20 cellular contexts compared by ENCODE assay signal in genomic region chr18:62974388-62974787, GRCh38.
A peak's percentile ranks its signal among the peaks of the same experiment; 100 is the strongest.
DNase-seq lines count a peak whose midpoint lies in the region; ATAC-seq and TF ChIP-seq lines count a peak whose summit lies in the region.
"Had no signal": no experiment of that assay in that cellular context is flagged by ENCODE, and none has a peak within 500 bp of the region (broad histone marks: within the 10 kb centered on the region; RNA-seq: fewer than 3 reads in every experiment).

No MANE protein-coding gene starts in this region.

- H3K27ac Mint-ChIP-seq in CD4-positive, CD25-positive, alpha-beta regulatory T cell = peak overlapping the region in 2 of 3 donors; percentile 42 to 75
- H3K27ac Mint-ChIP-seq: B cell had no signal

- no peaks in the 10 kb centered on the region for H3K9me3 ChIP-seq in CD4-positive, CD25-positive, alpha-beta regulatory T cell (ENCODE audit: control insufficient read depth in 2 of 2, low read length in 2 of 2)
- H3K9me3 ChIP-seq in breast epithelium = no peaks in the 10 kb centered on the region
- H3K9me3 ChIP-seq: SJCRH30 had no signal

- no peak overlapping the region for H3K4me3 ChIP-seq in CD4-positive, CD25-positive, alpha-beta regulatory T cell (ENCODE audit: low read depth, low read length)
- H3K4me3 ChIP-seq in breast epithelium = no peak overlapping the region
- H3K4me3 ChIP-seq: PC-9, SJCRH30 had no signal

- H3K4me1 ChIP-seq in CD4-positive, CD25-positive, alpha-beta regulatory T cell (ENCODE audit: control insufficient read depth, insufficient read depth, low read length, poor library complexity, severe bottlenecking) = peaks cover 3% of the 10 kb centered on the region
- H3K4me1 ChIP-seq in breast epithelium = no peaks in the 10 kb centered on the region

- ATAC-seq in CD4-positive, CD25-positive, alpha-beta regulatory T cell (ENCODE audit: low read depth in 2 of 2) = no peak
- ATAC-seq in GM21360 (IDR thresholded peaks at IDR 0.05; ENCODE audit: unreplicated experiment) (no peak), GM19452 (IDR thresholded peaks at IDR 0.05; ENCODE audit: unreplicated experiment) (no peak)
- ATAC-seq: Right ventricle myocardium inferior had no signal

- no peak overlapping the region for H3K27ac ChIP-seq in CD4-positive, CD25-positive, alpha-beta regulatory T cell (ENCODE audit: insufficient read depth, low read length, poor library complexity, severe bottlenecking)
- peak overlapping the region; percentile 84 for H3K27ac ChIP-seq in caudate nucleus (ENCODE audit: low read depth, low read length)
- peak overlapping the region; percentile 73 for H3K27ac ChIP-seq in layer of hippocampus (ENCODE audit: low read depth, low read length)
- H3K27ac ChIP-seq in substantia nigra (ENCODE audit: low read depth, low read length, poor library complexity, severe bottlenecking) = peak overlapping the region; percentile 90
- no peak overlapping the region for H3K27ac ChIP-seq in breast epithelium
- H3K27ac ChIP-seq: 22Rv1, HL-60, KMS-11, PC-9, SJCRH30 had no signal

- H3K4me1 Mint-ChIP-seq in CD4-positive, CD25-positive, alpha-beta regulatory T cell = peaks cover 4 to 26% (median 13%) of the 10 kb centered on the region in 4 donors
- H3K4me1 Mint-ChIP-seq: B cell, IgD-negative memory B cell had no signal

- no peaks in the 10 kb centered on the region for H3K27me3 ChIP-seq in CD4-positive, CD25-positive, alpha-beta regulatory T cell (ENCODE audit: control insufficient read depth, insufficient read depth, low read length)
- H3K27me3 ChIP-seq in layer of hippocampus (ENCODE audit: control insufficient read depth, insufficient read depth, low read length) (no peaks in the 10 kb centered on the region), breast epithelium (no peaks in the 10 kb centered on the region)
- H3K27me3 ChIP-seq: SJCRH30 had no signal

- TF ChIP-seq CTCF in breast epithelium (IDR thresholded peaks at IDR 0.05) = no peak

- no peak for DNase-seq in CD4-positive, CD25-positive, alpha-beta regulatory T cell
- DNase-seq in caudate nucleus (lab: John Stamatoyannopoulos, UW) (no peak), substantia nigra (lab: John Stamatoyannopoulos, UW) (peak in 2 of 49 donors; percentile 19 to 26), breast epithelium (ENCODE audit: low spot score in 2 of 2) (no peak)
- DNase-seq: MM.1S, NCI-H2029, NCI-H446 treated with DMSO at 0.1 percent for 48 hours, NCI-H526, PC-9, SJCRH30 had no signal

- intact Hi-C loops in breast epithelium (cut with DNase I; ENCODE audit: low total_unique reads) = no loop called here

- no peak for TF ChIP-seq POLR2A in breast epithelium (IDR thresholded peaks at IDR 0.05)

- H3K36me3 ChIP-seq in CD4-positive, CD25-positive, alpha-beta regulatory T cell (ENCODE audit: control insufficient read depth, insufficient read depth, low read length) = peaks cover 19% of the 10 kb centered on the region
- no peaks in the 10 kb centered on the region for H3K36me3 ChIP-seq in breast epithelium
- H3K36me3 ChIP-seq: SJCRH30 had no signal

- no peaks in the 10 kb centered on the region for H3K27me3 Mint-ChIP-seq in CD4-positive, CD25-positive, alpha-beta regulatory T cell
- H3K27me3 Mint-ChIP-seq: B cell, IgD-negative memory B cell had no signal

- peaks cover 0 to 1% (median 0%) of the 10 kb centered on the region in 7 donors for H3K9me3 Mint-ChIP-seq in CD4-positive, CD25-positive, alpha-beta regulatory T cell
- H3K9me3 Mint-ChIP-seq: CD14-positive monocyte, IgD-negative memory B cell had no signal

- H3K36me3 Mint-ChIP-seq in CD4-positive, CD25-positive, alpha-beta regulatory T cell = peaks cover 49% of the 10 kb centered on the region

- H3K4me3 Mint-ChIP-seq in CD4-positive, CD25-positive, alpha-beta regulatory T cell = no peak overlapping the region
- H3K4me3 Mint-ChIP-seq: B cell, IgD-negative memory B cell had no signal

Comparison
In these comparisons a context has a peak if more than half of its experiments do, and no peak if none do; other contexts are left out.
1. H3K27ac ChIP-seq: peak in caudate nucleus (single experiment), layer of hippocampus (single experiment) and substantia nigra (single experiment); none in CD4-positive, CD25-positive, alpha-beta regulatory T cell (single experiment) and breast epithelium (0 of 2).